In genomic region chr11:111540114-111540920, GRCh38 we compare ENCODE assay signal across 8 cellular contexts. TPM values are rescaled to one million over a fixed set of nuclear protein-coding genes. Genes with fewer than 3 reads are reported as not detected.
DNase-seq lines count a peak whose midpoint lies in the region; ATAC-seq and TF ChIP-seq lines count a peak whose summit lies in the region.

Gene LAYN, plus strand, starts transcription at chr11:111540720. Its CDS starts 124 bp downstream, at chr11:111540844.

- H3K36me3 ChIP-seq in CD4-positive, CD25-positive, alpha-beta regulatory T cell (ENCODE audit: control insufficient read depth, insufficient read depth, low read length): no peaks in the 10 kb centered on the region
- H3K36me3 ChIP-seq in aorta (ENCODE audit: control insufficient read depth in 1 of 2, insufficient read depth in 2 of 2, low read length in 1 of 2): peaks cover 0 to 1% of the 10 kb centered on the region in 2 donors
- H3K36me3 ChIP-seq in OCI-LY7 (ENCODE audit: insufficient read depth, low read length): no peaks in the 10 kb centered on the region

- no TSS peak for BruUV-seq in OCI-LY7 (replicated peaks; lab: Mats Ljungman, UMichigan)

- peak within 1 kb of the TSS; percentile 75 to 90 (median 87) for H3K27ac Mint-ChIP-seq in CD4-positive, CD25-positive, alpha-beta regulatory T cell
- H3K27ac Mint-ChIP-seq in activated T-helper 1 cell treated with anti-CD3 and anti-CD28 coated beads, Interleukin-12 subunit alpha, Interleukin-12 subunit beta, Interleukin-2, Interleukin-4 antibody, amounts not matched to agents 30 ng/mL and 10 ng/mL and 1 ng/mL, durations not matched to agents 14 hours and 24 hours and 36 hours: peak within 1 kb of the TSS; percentile 84
- H3K27ac Mint-ChIP-seq in natural killer cell treated with Interleukin-12 subunit alpha and Interleukin-12 subunit beta and Interleukin-15 and Interleukin-18, amount 100 ng/mL, for 72 hours: peak within 1 kb of the TSS in 1 of 2 donors; percentile 11

- no peaks in the 10 kb centered on the region for H4K20me1 ChIP-seq in OCI-LY7 (ENCODE audit: insufficient read depth, low read length)

- CTCF ChIA-PET in OCI-LY7 (lab: Charles Lee; ENCODE audit: unreplicated experiment): no interaction called here

- DNase-seq in CD4-positive, CD25-positive, alpha-beta regulatory T cell: peak; percentile 61 to 81 (median 64)
- peak; percentile 36 for DNase-seq in NCI-H1092 treated with DMSO at 0.1 percent for 48 hours (lab: John Stamatoyannopoulos, UW)
- peak; percentile 24 for DNase-seq in activated T-helper 1 cell treated with anti-CD3 and anti-CD28 coated beads, Interleukin-12 subunit alpha, Interleukin-12 subunit beta, Interleukin-2, Interleukin-4 antibody, amounts not matched to agents 30 ng/mL and 10 ng/mL and 1 ng/mL, durations not matched to agents 14 hours and 24 hours and 36 hours (ENCODE audit: low spot score)
- DNase-seq in foreskin keratinocyte: no peak
- peak; percentile 68 for DNase-seq in natural killer cell treated with Interleukin-12 subunit alpha and Interleukin-12 subunit beta and Interleukin-15 and Interleukin-18, amount 100 ng/mL, for 72 hours (ENCODE audit: low spot score)
- peak; percentile 77 to 89 for DNase-seq in aorta
- DNase-seq in GOT3 (lab: John Stamatoyannopoulos, UW): no peak
- DNase-seq in OCI-LY7 (ENCODE audit: low spot score): no peak

- WGBS in aorta, 2 donors: 1% methylated on average over 59 to 70 of the region's 70 CpGs

- peaks cover 2% of the 10 kb centered on the region for H3K36me3 Mint-ChIP-seq in CD4-positive, CD25-positive, alpha-beta regulatory T cell
- peaks cover 14% of the 10 kb centered on the region for H3K36me3 Mint-ChIP-seq in activated T-helper 1 cell treated with anti-CD3 and anti-CD28 coated beads, Interleukin-12 subunit alpha, Interleukin-12 subunit beta, Interleukin-2, Interleukin-4 antibody, amounts not matched to agents 30 ng/mL and 10 ng/mL and 1 ng/mL, durations not matched to agents 14 hours and 24 hours and 36 hours (ENCODE audit: low read depth)
- no peaks in the 10 kb centered on the region for H3K36me3 Mint-ChIP-seq in natural killer cell treated with Interleukin-12 subunit alpha and Interleukin-12 subunit beta and Interleukin-15 and Interleukin-18, amount 100 ng/mL, for 72 hours

- H3K9me3 ChIP-seq in CD4-positive, CD25-positive, alpha-beta regulatory T cell (ENCODE audit: control insufficient read depth in 2 of 2, low read length in 2 of 2): no peaks in the 10 kb centered on the region
- H3K9me3 ChIP-seq in aorta (ENCODE audit: control insufficient read depth, low read length) (no peaks in the 10 kb centered on the region), OCI-LY7 (ENCODE audit: low read length) (no peaks in the 10 kb centered on the region)

- H3K4me3 ChIP-seq in CD4-positive, CD25-positive, alpha-beta regulatory T cell (ENCODE audit: low read depth, low read length): peak within 1 kb of the TSS; percentile 70
- H3K4me3 ChIP-seq in aorta (ENCODE audit: low read length in 2 of 2) (peak within 1 kb of the TSS; percentile 45 to 56), OCI-LY7 (ENCODE audit: low read depth, low read length, poor library complexity, severe bottlenecking) (no peak within 1 kb of the TSS)

- TF ChIP-seq CTCF in foreskin keratinocyte (conservative IDR thresholded peaks at IDR 0.05) (no peak), OCI-LY7 (conservative IDR thresholded peaks at IDR 0.05; ENCODE audit: low read length) (no peak)

- H3K79me2 ChIP-seq in OCI-LY7 (ENCODE audit: insufficient read depth, low read depth, low read length): no peaks in the 10 kb centered on the region

- intact Hi-C loops in activated T-helper 1 cell treated with anti-CD3 and anti-CD28 coated beads, Interleukin-12 subunit alpha, Interleukin-12 subunit beta, Interleukin-2, Interleukin-4 antibody, amounts not matched to agents 30 ng/mL and 10 ng/mL and 1 ng/mL, durations not matched to agents 14 hours and 24 hours and 36 hours (cut with micrococcal nuclease): no loop called here
- intact Hi-C loops in aorta (cut with DNase I) (no loop called here), OCI-LY7 (cut with micrococcal nuclease; ENCODE audit: unreplicated experiment) (no loop called here)

- no peak within 1 kb of the TSS for H2AFZ ChIP-seq in OCI-LY7 (ENCODE audit: low read length)

- peaks cover 2% of the 10 kb centered on the region for H3K27me3 ChIP-seq in CD4-positive, CD25-positive, alpha-beta regulatory T cell (ENCODE audit: control insufficient read depth, insufficient read depth, low read length)
- H3K27me3 ChIP-seq in foreskin keratinocyte (peaks cover 5% of the 10 kb centered on the region), aorta (ENCODE audit: control insufficient read depth in 1 of 2, insufficient read depth in 2 of 2, low read length in 1 of 2) (no peaks in the 10 kb centered on the region)

- H3K9me2 ChIP-seq in OCI-LY7 (ENCODE audit: insufficient read depth, low read length): no peaks in the 10 kb centered on the region

- POLR2A ChIA-PET in OCI-LY7 (lab: Charles Lee): no interaction called here

- peaks cover 19% of the 10 kb centered on the region for H3K27me3 Mint-ChIP-seq in CD4-positive, CD25-positive, alpha-beta regulatory T cell
- peaks cover 53% of the 10 kb centered on the region for H3K27me3 Mint-ChIP-seq in activated T-helper 1 cell treated with anti-CD3 and anti-CD28 coated beads, Interleukin-12 subunit alpha, Interleukin-12 subunit beta, Interleukin-2, Interleukin-4 antibody, amounts not matched to agents 30 ng/mL and 10 ng/mL and 1 ng/mL, durations not matched to agents 14 hours and 24 hours and 36 hours (ENCODE audit: insufficient read depth)
- H3K27me3 Mint-ChIP-seq in natural killer cell treated with Interleukin-12 subunit alpha and Interleukin-12 subunit beta and Interleukin-15 and Interleukin-18, amount 100 ng/mL, for 72 hours: peaks cover 44 to 75% of the 10 kb centered on the region in 2 donors

- ATAC-seq in CD4-positive, CD25-positive, alpha-beta regulatory T cell (ENCODE audit: low read depth in 2 of 2): peak; percentile 41 to 54
- ATAC-seq in foreskin keratinocyte (peak; percentile 61), aorta (ENCODE audit: low FRiP score) (peak; percentile 79)
- peak; percentile 50 to 57 for ATAC-seq in natural killer cell treated with Interleukin-12 subunit alpha and Interleukin-12 subunit beta and Interleukin-15 and Interleukin-18, amount 100 ng/mL, for 72 hours

- H3K4me1 Mint-ChIP-seq in CD4-positive, CD25-positive, alpha-beta regulatory T cell: peaks cover 14 to 34% (median 18%) of the 10 kb centered on the region in 4 donors
- H3K4me1 Mint-ChIP-seq in activated T-helper 1 cell treated with anti-CD3 and anti-CD28 coated beads, Interleukin-12 subunit alpha, Interleukin-12 subunit beta, Interleukin-2, Interleukin-4 antibody, amounts not matched to agents 30 ng/mL and 10 ng/mL and 1 ng/mL, durations not matched to agents 14 hours and 24 hours and 36 hours (ENCODE audit: low read depth): peaks cover 48% of the 10 kb centered on the region
- peaks cover 22 to 24% of the 10 kb centered on the region in 2 donors for H3K4me1 Mint-ChIP-seq in natural killer cell treated with Interleukin-12 subunit alpha and Interleukin-12 subunit beta and Interleukin-15 and Interleukin-18, amount 100 ng/mL, for 72 hours (ENCODE audit: low read depth in 2 of 2)

- peaks cover 0 to 1% (median 0%) of the 10 kb centered on the region in 7 donors for H3K9me3 Mint-ChIP-seq in CD4-positive, CD25-positive, alpha-beta regulatory T cell
- peaks cover 6% of the 10 kb centered on the region for H3K9me3 Mint-ChIP-seq in activated T-helper 1 cell treated with anti-CD3 and anti-CD28 coated beads, Interleukin-12 subunit alpha, Interleukin-12 subunit beta, Interleukin-2, Interleukin-4 antibody, amounts not matched to agents 30 ng/mL and 10 ng/mL and 1 ng/mL, durations not matched to agents 14 hours and 24 hours and 36 hours
- no peaks in the 10 kb centered on the region for H3K9me3 Mint-ChIP-seq in natural killer cell treated with Interleukin-12 subunit alpha and Interleukin-12 subunit beta and Interleukin-15 and Interleukin-18, amount 100 ng/mL, for 72 hours

- no peak within 1 kb of the TSS for H3K4me2 ChIP-seq in OCI-LY7 (ENCODE audit: low read length)

- peaks cover 30% of the 10 kb centered on the region for H3K4me1 ChIP-seq in CD4-positive, CD25-positive, alpha-beta regulatory T cell (ENCODE audit: control insufficient read depth, insufficient read depth, low read length, poor library complexity, severe bottlenecking)
- H3K4me1 ChIP-seq in foreskin keratinocyte (no peaks in the 10 kb centered on the region), aorta (ENCODE audit: control insufficient read depth in 1 of 2, insufficient read depth in 2 of 2, low read length in 2 of 2) (no peaks in the 10 kb centered on the region), OCI-LY7 (ENCODE audit: insufficient read depth, low read length, poor library complexity, severe bottlenecking) (no peaks in the 10 kb centered on the region)

- H3K27ac ChIP-seq in CD4-positive, CD25-positive, alpha-beta regulatory T cell (ENCODE audit: insufficient read depth, low read length, poor library complexity, severe bottlenecking): peak within 1 kb of the TSS; percentile 73
- peak within 1 kb of the TSS; percentile 28 for H3K27ac ChIP-seq in foreskin keratinocyte
- peak within 1 kb of the TSS; percentile 46 to 65 for H3K27ac ChIP-seq in aorta (ENCODE audit: low read depth in 1 of 2, low read length in 2 of 2)
- no peak within 1 kb of the TSS for H3K27ac ChIP-seq in OCI-LY7 (ENCODE audit: low read depth, low read length, poor library complexity, severe bottlenecking)

- peak within 1 kb of the TSS; percentile 84 to 93 (median 90) for H3K4me3 Mint-ChIP-seq in CD4-positive, CD25-positive, alpha-beta regulatory T cell
- peak within 1 kb of the TSS; percentile 77 for H3K4me3 Mint-ChIP-seq in activated T-helper 1 cell treated with anti-CD3 and anti-CD28 coated beads, Interleukin-12 subunit alpha, Interleukin-12 subunit beta, Interleukin-2, Interleukin-4 antibody, amounts not matched to agents 30 ng/mL and 10 ng/mL and 1 ng/mL, durations not matched to agents 14 hours and 24 hours and 36 hours
- H3K4me3 Mint-ChIP-seq in natural killer cell treated with Interleukin-12 subunit alpha and Interleukin-12 subunit beta and Interleukin-15 and Interleukin-18, amount 100 ng/mL, for 72 hours: peak within 1 kb of the TSS; percentile 74

RNA-seq across cellular contexts. Expression of gene LAYN, which starts in this region (rescaled TPM):
- 15.8 TPM for total RNA-seq in CD4-positive, CD25-positive, alpha-beta regulatory T cell
- 10 to 100 TPM in 2 of 4 donors, 1 to 10 TPM in 2; 6.2 to 17.9 (median 10.1) TPM for polyA plus RNA-seq in CD4-positive, CD25-positive, alpha-beta regulatory T cell
- 7.5 and 8.0 TPM in 2 replicates for total RNA-seq in activated T-helper 1 cell treated with anti-CD3 and anti-CD28 coated beads, Interleukin-12 subunit alpha, Interleukin-12 subunit beta, Interleukin-2, Interleukin-4 antibody, amounts not matched to agents 30 ng/mL and 10 ng/mL and 1 ng/mL, durations not matched to agents 14 hours and 24 hours and 36 hours
- total RNA-seq in foreskin keratinocyte (8.1 TPM in 2 replicates), aorta (10 to 100 TPM; 20.8 to 23.1 TPM), OCI-LY7 (2022) (not detected in 2 replicates)
- polyA plus RNA-seq in foreskin keratinocyte (6.8 and 7.0 TPM in 2 replicates), aorta (10 to 100 TPM; 17.6 to 30.2 TPM)
- total RNA-seq in natural killer cell treated with Interleukin-12 subunit alpha and Interleukin-12 subunit beta and Interleukin-15 and Interleukin-18, amount 100 ng/mL, for 72 hours: under 1 TPM; 0.52 to 0.67 TPM
- total RNA-seq in OCI-LY7 (2014; rRNA removed; shearing (Covaris generic)): not detected in 2 replicates

Comparison
In these comparisons a context has a peak if more than half of its experiments do, and no peak if none do; other contexts are left out.
1. Peak in DNase-seq and ATAC-seq in natural killer cell treated with Interleukin-12 subunit alpha and Interleukin-12 subunit beta and Interleukin-15 and Interleukin-18, amount 100 ng/mL, for 72 hours; RNA of the gene not detected or under 1 TPM.
2. DNase-seq: peak in CD4-positive, CD25-positive, alpha-beta regulatory T cell (3 of 3), NCI-H1092 treated with DMSO at 0.1 percent for 48 hours (single experiment), activated T-helper 1 cell treated with anti-CD3 and anti-CD28 coated beads, Interleukin-12 subunit alpha, Interleukin-12 subunit beta, Interleukin-2, Interleukin-4 antibody, amounts not matched to agents 30 ng/mL and 10 ng/mL and 1 ng/mL, durations not matched to agents 14 hours and 24 hours and 36 hours (single experiment) and aorta (2 of 2); none in foreskin keratinocyte (0 of 2), GOT3 (single experiment) and OCI-LY7 (single experiment).
3. Peak in every context shown above with its lines, with median percentiles within 50 percentile points of each other: ATAC-seq and H3K4me3 Mint-ChIP-seq.